25 cellular contexts compared by ENCODE assay signal in the genomic region with DNA sequence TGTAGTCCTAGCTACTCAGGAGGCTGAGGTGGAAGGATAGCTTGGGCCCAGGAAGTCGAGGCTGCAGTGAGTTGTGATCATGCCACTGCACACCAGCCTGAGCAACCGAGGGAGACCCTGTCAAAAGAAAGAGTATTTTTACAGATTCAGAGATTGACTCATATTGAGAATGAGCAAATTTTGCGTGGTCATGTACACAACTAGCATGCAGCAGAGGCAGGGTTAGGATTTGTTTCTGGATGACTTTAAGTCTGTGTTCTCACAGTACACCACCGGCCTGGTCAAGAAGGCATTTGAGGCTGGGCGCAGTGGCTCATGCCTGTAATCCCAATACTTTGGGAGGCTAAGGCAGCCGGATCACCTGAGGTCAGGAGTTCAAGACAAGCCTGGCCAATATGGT. TPM values are rescaled to one million over a fixed set of nuclear protein-coding genes. Genes with fewer than 3 reads are reported as not detected.
A peak's percentile ranks its signal among the peaks of the same experiment; 100 is the strongest.
DNase-seq lines count a peak whose midpoint lies in the region; ATAC-seq and TF ChIP-seq lines count a peak whose summit lies in the region.
"Had no signal": no experiment of that assay in that cellular context is flagged by ENCODE, and none has a peak within 500 bp of the region (broad histone marks: within the 10 kb centered on the region; RNA-seq: fewer than 3 reads in every experiment).

No MANE protein-coding gene starts in this region.

- intact Hi-C loops in activated CD4-positive, alpha-beta memory T cell treated with anti-CD3 and anti-CD28 coated beads for 36 hours (cut with micrococcal nuclease), result no loop called here

- no peak overlapping the region for H3K18ac ChIP-seq in H9 (ENCODE audit: insufficient read length, low read depth, low read length)

- H3K79me2 ChIP-seq in H9 (ENCODE audit: insufficient read depth, low read length), result no peaks in the 10 kb centered on the region
- H3K79me2 ChIP-seq: parathyroid adenoma had no signal

- H3K4me1 Mint-ChIP-seq in H9, result peaks cover 9% of the 10 kb centered on the region in 2 experiments
- H3K4me1 Mint-ChIP-seq in activated CD4-positive, alpha-beta memory T cell treated with anti-CD3 and anti-CD28 coated beads for 36 hours (ENCODE audit: low read depth), result no peaks in the 10 kb centered on the region
- H3K4me1 Mint-ChIP-seq: immature natural killer cell, T-helper 17 cell had no signal

- H2AK5ac ChIP-seq in H9 (ENCODE audit: insufficient read length, low read length), result no peak overlapping the region

- H4K8ac ChIP-seq in H9 (replicated peaks; ENCODE audit: insufficient read length, low read depth, low read length), result no peak overlapping the region

- ATAC-seq in GM18505 (IDR thresholded peaks at IDR 0.05; ENCODE audit: unreplicated experiment), result peak; percentile 78
- peak; percentile 89 for ATAC-seq in GM19351 (IDR thresholded peaks at IDR 0.05; ENCODE audit: unreplicated experiment)
- peak; percentile 71 for ATAC-seq in HG02610 (IDR thresholded peaks at IDR 0.05; ENCODE audit: unreplicated experiment)
- ATAC-seq in HG03342 (IDR thresholded peaks at IDR 0.05; ENCODE audit: unreplicated experiment), result peak; percentile 66
- ATAC-seq: CD8-positive, alpha-beta T cell; lower lobe of right lung; T-helper 17 cell had no signal

- H3K27ac Mint-ChIP-seq in H9, result peak overlapping the region in 1 of 3 experiments; percentile 25; a peak in 1 of 7 replicates
- H3K27ac Mint-ChIP-seq in activated CD4-positive, alpha-beta memory T cell treated with anti-CD3 and anti-CD28 coated beads for 36 hours, result no peak overlapping the region
- H3K27ac Mint-ChIP-seq: CD8-positive, alpha-beta T cell; naive B cell; T-helper 17 cell had no signal

- H3K14ac ChIP-seq in H9 (ENCODE audit: insufficient read depth, low read length), result no peak overlapping the region

- H3K9me3 ChIP-seq in H9 (ENCODE audit: control insufficient read depth, low read depth, low read length), result no peaks in the 10 kb centered on the region
- H3K9me3 ChIP-seq: esophagus squamous epithelium, lower lobe of right lung, sigmoid colon, SJCRH30, stomach had no signal

- CTCF ChIA-PET in activated CD4-positive, alpha-beta memory T cell treated with anti-CD3 and anti-CD28 coated beads for 36 hours (lab: Charles Lee), result no interaction called here

- no peaks in the 10 kb centered on the region for H4K20me1 ChIP-seq in H9 (ENCODE audit: control insufficient read depth, insufficient read depth, insufficient read length)

- no CpG with 5 or more reads among the region's 6 CpGs for WGBS in H9 (ENCODE audit: extremely low coverage, insufficient read length, low lambda C conversion rate)

- H3K36me3 Mint-ChIP-seq in H9 (ENCODE audit: insufficient read depth in 1 of 3, low read depth in 3 of 3), result no peaks in the 10 kb centered on the region
- H3K36me3 Mint-ChIP-seq in activated CD4-positive, alpha-beta memory T cell treated with anti-CD3 and anti-CD28 coated beads for 36 hours, result no peaks in the 10 kb centered on the region
- H3K36me3 Mint-ChIP-seq: CD8-positive, alpha-beta T cell; naive B cell had no signal

- no peak overlapping the region for H4K5ac ChIP-seq in H9 (ENCODE audit: insufficient read length, low read depth, low read length)

- H3K23me2 ChIP-seq in H9 (ENCODE audit: insufficient read length, low read depth, low read length, poor library complexity, severe bottlenecking), result no peaks in the 10 kb centered on the region

- no peak overlapping the region for H2BK15ac ChIP-seq in H9 (ENCODE audit: low read depth, low read length)

- no peak overlapping the region for H3K4me3 Mint-ChIP-seq in H9
- no peak overlapping the region for H3K4me3 Mint-ChIP-seq in activated CD4-positive, alpha-beta memory T cell treated with anti-CD3 and anti-CD28 coated beads for 36 hours
- H3K4me3 Mint-ChIP-seq: CD8-positive, alpha-beta T cell; immature natural killer cell; naive B cell; T-helper 17 cell had no signal

- no peak overlapping the region for H2BK5ac ChIP-seq in H9 (ENCODE audit: insufficient read length, low read length)

- H2AFZ ChIP-seq in H9 (ENCODE audit: low read length), result no peak overlapping the region
- H2AFZ ChIP-seq: parathyroid adenoma had no signal

- no peaks in the 10 kb centered on the region for H3K4me1 ChIP-seq in H9 (ENCODE audit: insufficient read depth, low read length)
- H3K4me1 ChIP-seq: parathyroid adenoma, SJCRH30 had no signal

- POLR2A ChIA-PET in activated CD4-positive, alpha-beta memory T cell treated with anti-CD3 and anti-CD28 coated beads for 36 hours (lab: Charles Lee), result no interaction called here

- H3K27me3 ChIP-seq in H9 (ENCODE audit: insufficient read depth, low read length), result no peaks in the 10 kb centered on the region
- H3K27me3 ChIP-seq: esophagus squamous epithelium, sigmoid colon, SJCRH30, stomach had no signal

- no peaks in the 10 kb centered on the region for H3K79me1 ChIP-seq in H9 (ENCODE audit: insufficient read depth, low read depth, low read length, poor library complexity, severe bottlenecking)

- H4K91ac ChIP-seq in H9 (ENCODE audit: insufficient read length, low read depth, low read length), result no peak overlapping the region

- no peak overlapping the region for H3K56ac ChIP-seq in H9 (ENCODE audit: insufficient read length, low read depth, low read length)

- TF ChIP-seq CTCF in H9 (conservative IDR thresholded peaks at IDR 0.05), result no peak

- no peaks in the 10 kb centered on the region for H3K9me3 Mint-ChIP-seq in H9
- H3K9me3 Mint-ChIP-seq in activated CD4-positive, alpha-beta memory T cell treated with anti-CD3 and anti-CD28 coated beads for 36 hours, result no peaks in the 10 kb centered on the region
- H3K9me3 Mint-ChIP-seq: CD8-positive, alpha-beta T cell; immature natural killer cell had no signal

- no peak overlapping the region for H3K9ac ChIP-seq in H9 (ENCODE audit: extremely low read depth, insufficient read length, low read length)
- H3K9ac ChIP-seq: parathyroid adenoma had no signal

- no peak overlapping the region for H3K4ac ChIP-seq in H9 (ENCODE audit: low read depth, low read length)

- no peak overlapping the region for H2BK120ac ChIP-seq in H9 (ENCODE audit: low read depth, low read length, poor library complexity, severe bottlenecking)

- H3K27me3 Mint-ChIP-seq in H9 (ENCODE audit: low read depth), result 0 out of 2 replicates have a peak, but pooled peaks cover 2% of the 10 kb centered on the region
- H3K27me3 Mint-ChIP-seq in activated CD4-positive, alpha-beta memory T cell treated with anti-CD3 and anti-CD28 coated beads for 36 hours, result peaks cover 1% of the 10 kb centered on the region

- H3K27ac ChIP-seq in H9 (ENCODE audit: insufficient read length, low read depth, low read length), result no peak overlapping the region
- H3K27ac ChIP-seq: esophagus squamous epithelium, lower lobe of right lung, parathyroid adenoma, sigmoid colon, SJCRH30, stomach had no signal

- H2BK12ac ChIP-seq in H9 (ENCODE audit: insufficient read length, low read depth, low read length), result no peak overlapping the region

- H3T11ph ChIP-seq in H9 (ENCODE audit: low read length), result no peak overlapping the region

- no peak overlapping the region for H2BK20ac ChIP-seq in H9 (ENCODE audit: low read depth, low read length, poor library complexity, severe bottlenecking)

- no peak overlapping the region for H3K23ac ChIP-seq in H9 (ENCODE audit: insufficient read length, low read depth, low read length)

- DNase-seq in NCI-H446 (lab: John Stamatoyannopoulos, UW) (no peak), H9 (no peak), NCI-H2081 treated with DMSO at 0.1 percent for 48 hours (lab: John Stamatoyannopoulos, UW) (no peak)
- DNase-seq in activated CD4-positive, alpha-beta memory T cell treated with anti-CD3 and anti-CD28 coated beads for 36 hours, result no peak
- DNase-seq: activated CD8-positive, alpha-beta memory T cell treated with anti-CD3 and anti-CD28 coated beads for 24 hours; CD8-positive, alpha-beta T cell; DND-41; esophagus squamous epithelium; glutamatergic neuron; immature natural killer cell; KBM-7; lower lobe of right lung; naive B cell; NCI-H1048; OCI-M1; sigmoid colon; SJCRH30; stimulated activated CD4-positive, alpha-beta T cell treated with anti-CD3 and anti-CD28 coated beads, Interleukin-1b, Interleukin-23, amount 100 ng/mL, for 48 hours; stomach; T-helper 17 cell had no signal

- no peak overlapping the region for H3K4me2 ChIP-seq in H9 (ENCODE audit: insufficient read depth, insufficient read length, low read length)

- no peak for TF ChIP-seq POLR2A in GM18505 (IDR thresholded peaks at IDR 0.05; ENCODE audit: borderline replicate concordance, extremely low read depth, insufficient read depth, insufficient read length)

RNA-seq across cellular contexts. Expression of a gene that starts 44.8 kb away (rescaled TPM):
- 32.4 and 33.6 TPM in 2 replicates for total RNA-seq in H9 (2021)
- 10 to 100 TPM; 18.0 to 19.7 TPM for total RNA-seq in activated CD4-positive, alpha-beta memory T cell treated with anti-CD3 and anti-CD28 coated beads for 36 hours
